In the genomic region with DNA sequence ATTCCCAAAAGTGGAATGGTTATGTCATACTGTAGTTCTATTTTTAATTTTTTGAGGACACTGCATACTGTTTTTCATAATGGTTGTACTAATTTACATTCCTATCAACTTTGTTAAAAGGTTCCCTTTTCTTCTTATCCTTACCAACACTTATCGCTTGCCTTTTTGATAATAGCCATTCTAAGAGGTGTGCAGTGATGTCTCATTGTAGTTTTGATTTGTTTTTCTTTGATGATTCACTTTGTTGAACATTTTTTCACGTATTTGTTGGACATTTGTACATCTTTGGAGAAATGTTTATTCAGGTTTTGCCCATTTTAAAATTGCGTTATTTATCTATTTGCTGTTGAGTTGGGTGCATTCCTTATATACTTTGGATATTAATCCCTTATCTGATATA, we compare ENCODE assay signal across 19 cellular contexts.
DNase-seq lines count a peak whose midpoint lies in the region; ATAC-seq, FAIRE-seq and TF ChIP-seq lines count a peak whose summit lies in the region.
"Had no signal": no experiment of that assay in that cellular context is flagged by ENCODE, and none has a peak within 500 bp of the region (broad histone marks: within the 10 kb centered on the region; RNA-seq: fewer than 3 reads in every experiment).

No MANE protein-coding gene starts in this region.

- H3K27ac Mint-ChIP-seq in activated naive CD4-positive, alpha-beta T cell treated with anti-CD3 and anti-CD28 coated beads for 36 hours, result no peak overlapping the region
- H3K27ac Mint-ChIP-seq: CD14-positive monocyte had no signal

- intact Hi-C loops in K562 (cut with micrococcal nuclease), result no loop called here
- intact Hi-C loops in ovary (cut with DNase I), result no loop called here
- intact Hi-C loops in activated naive CD4-positive, alpha-beta T cell treated with anti-CD3 and anti-CD28 coated beads for 36 hours (cut with micrococcal nuclease), result no loop called here

- H3K36me3 Mint-ChIP-seq in activated naive CD4-positive, alpha-beta T cell treated with anti-CD3 and anti-CD28 coated beads for 36 hours (ENCODE audit: low read depth), result no peaks in the 10 kb centered on the region
- H3K36me3 Mint-ChIP-seq: CD14-positive monocyte had no signal

- H3K4me1 ChIP-seq in K562 (replicated peaks in 1 of 2; ENCODE audit: control insufficient read depth in 2 of 2, insufficient read depth in 2 of 2, low read length in 2 of 2) (no peaks in the 10 kb centered on the region), ovary (ENCODE audit: insufficient read depth) (no peaks in the 10 kb centered on the region)
- H3K4me1 ChIP-seq: A549 had no signal

- no TSS peak for BruUV-seq in K562 (replicated peaks; lab: Mats Ljungman, UMichigan)

- H3K4me3 Mint-ChIP-seq in activated naive CD4-positive, alpha-beta T cell treated with anti-CD3 and anti-CD28 coated beads for 36 hours, result no peak overlapping the region
- H3K4me3 Mint-ChIP-seq: CD14-positive monocyte had no signal

- POLR2A ChIA-PET in K562 (lab: Yijun Ruan, JAX), result no interaction called here

- WGBS in K562 (ENCODE audit: insufficient coverage, low coverage, missing lambda C conversion rate), result 2% methylated on average over 3 of the region's 3 CpGs
- whole genome bisulfite sequencing in ovary, 3 donors, result 72 to 78% (median 72%) methylated on average over 3 of the region's 3 CpGs

- H3K4me3 ChIP-seq in K562 (no peak overlapping the region), fibroblast of villous mesenchyme (ENCODE audit: low read depth, low read length) (no peak overlapping the region), ovary (no peak overlapping the region)
- H3K4me3 ChIP-seq: A549 had no signal

- DNase-seq in A172 (ENCODE audit: low spot score) (peak; percentile 38), NCI-H226 (peak; percentile 80), K562 (ENCODE audit: extremely low read depth in 1 of 4, low spot score in 3 of 4) (peak in 2 of 4 experiments; percentile 0 to 2), fibroblast of villous mesenchyme (ENCODE audit: low read depth) (peak; percentile 17), ovary (no peak)
- no peak for DNase-seq in activated naive CD4-positive, alpha-beta T cell treated with anti-CD3 and anti-CD28 coated beads for 36 hours
- DNase-seq: Calu3, DND-41, GF-D8, Kasumi-1, NCI-H1417, NCI-H1930, NCI-H2171 treated with DMSO at 0.1 percent for 48 hours, NCI-H510A had no signal

- no peaks in the 10 kb centered on the region for H4K20me1 ChIP-seq in K562 (replicated peaks; ENCODE audit: control insufficient read depth, insufficient read depth, low read length)

- no peaks in the 10 kb centered on the region for H3K4me1 Mint-ChIP-seq in activated naive CD4-positive, alpha-beta T cell treated with anti-CD3 and anti-CD28 coated beads for 36 hours (ENCODE audit: low read depth)
- H3K4me1 Mint-ChIP-seq: CD14-positive monocyte had no signal

- TF ChIP-seq EP300 in K562 (IDR thresholded peaks at IDR 0.05; ENCODE audit: low read length), result no peak
- no peak for TF ChIP-seq EP300 in ovary (IDR thresholded peaks at IDR 0.05)

- no peaks in the 10 kb centered on the region for H3K27me3 ChIP-seq in K562 (ENCODE audit: control insufficient read depth in 2 of 2, insufficient read depth in 2 of 2, low read length in 2 of 2)
- no peaks in the 10 kb centered on the region for H3K27me3 ChIP-seq in ovary

- no peaks in the 10 kb centered on the region for H3K27me3 Mint-ChIP-seq in activated naive CD4-positive, alpha-beta T cell treated with anti-CD3 and anti-CD28 coated beads for 36 hours (ENCODE audit: low read depth)

- no peak for TF ChIP-seq CTCF in K562 (IDR thresholded peaks at IDR 0.05 in 2 of 3, conservative IDR thresholded peaks at IDR 0.05 in 1 of 3; ENCODE audit: insufficient read depth in 2 of 3, low read depth in 1 of 3, low read length in 3 of 3)
- TF ChIP-seq CTCF in fibroblast of villous mesenchyme (IDR thresholded peaks at IDR 0.05; ENCODE audit: insufficient read depth, low read depth, low read length), result no peak
- TF ChIP-seq CTCF in ovary (IDR thresholded peaks at IDR 0.05), result no peak

- no peak overlapping the region for H2AFZ ChIP-seq in K562 (ENCODE audit: low read depth, low read length)

- H3K9me3 ChIP-seq in K562 (replicated peaks; ENCODE audit: control insufficient read depth, insufficient read depth, low read depth, low read length), result peaks cover under 1% of the 10 kb centered on the region
- no peaks in the 10 kb centered on the region for H3K9me3 ChIP-seq in ovary
- H3K9me3 ChIP-seq: A549 had no signal

- no peak overlapping the region for H3K4me2 ChIP-seq in K562 (ENCODE audit: insufficient read depth, low read length)
- H3K4me2 ChIP-seq: A549 had no signal

- no peak for TF ChIP-seq RAD21 in K562 (CRISPR knock-in tag; conservative IDR thresholded peaks at IDR 0.05 in 1 of 2, IDR thresholded peaks at IDR 0.05 in 1 of 2)

- CTCF ChIA-PET in K562 (lab: Yijun Ruan, JAX; ENCODE audit: low intra/inter-chr PET ratio), result no interaction called here
- CTCF ChIA-PET in activated naive CD4-positive, alpha-beta T cell treated with anti-CD3 and anti-CD28 coated beads for 36 hours (lab: Charles Lee), result no interaction called here

- ATAC-seq in K562 (no peak), GM21515 (IDR thresholded peaks at IDR 0.05; ENCODE audit: unreplicated experiment) (no peak), GM21737 (IDR thresholded peaks at IDR 0.05; ENCODE audit: unreplicated experiment) (no peak)
- ATAC-seq: A549 had no signal

- TF ChIP-seq POLR2A in K562 (conservative IDR thresholded peaks at IDR 0.05) (no peak), ovary (IDR thresholded peaks at IDR 0.05) (no peak)

- H3K36me3 ChIP-seq in K562 (ENCODE audit: control insufficient read depth, insufficient read depth, low read length) (no peaks in the 10 kb centered on the region), ovary (no peaks in the 10 kb centered on the region)

- peaks cover 7% of the 10 kb centered on the region for H3K9me3 Mint-ChIP-seq in activated naive CD4-positive, alpha-beta T cell treated with anti-CD3 and anti-CD28 coated beads for 36 hours

- no peaks in the 10 kb centered on the region for H3K9me1 ChIP-seq in K562 (ENCODE audit: control insufficient read depth, insufficient read depth, low read length)

- in situ Hi-C loops in K562 (cut with MboI), result no loop called here

- H3K27ac ChIP-seq in K562 (ENCODE audit: extremely low read depth, low read depth, low read length) (no peak overlapping the region), ovary (no peak overlapping the region)
- H3K27ac ChIP-seq: A549 had no signal

- H3K79me2 ChIP-seq in K562 (ENCODE audit: control insufficient read depth, insufficient read depth, low read length), result no peaks in the 10 kb centered on the region

- FAIRE-seq in K562 (lab: Jason Lieb, UNC), result no peak
- FAIRE-seq: A549, H54 had no signal

- H3K9ac ChIP-seq in K562 (ENCODE audit: insufficient read depth in 1 of 2, low read depth in 2 of 2, low read length in 2 of 2), result no peak overlapping the region

TF ChIP-seq in K562, 482 proteins besides CTCF, POLR2A, EP300 and RAD21 (continues in another document):
- TF ChIP-seq ZC3H8 (IDR thresholded peaks at IDR 0.05) (no peak), ZZZ3 (IDR thresholded peaks at IDR 0.05) (no peak), PTRF (tag; IDR thresholded peaks at IDR 0.05) (no peak), ZNF518B (CRISPR knock-in tag; IDR thresholded peaks at IDR 0.05) (no peak), FIP1L1 (IDR thresholded peaks at IDR 0.05; ENCODE audit: low read depth, low read length, poor library complexity, severe bottlenecking) (no peak), GATA2 (CRISPR knock-in tag; IDR thresholded peaks at IDR 0.05) (no peak), JUND (IDR thresholded peaks at IDR 0.05; ENCODE audit: borderline replicate concordance, low read depth, low read length) (no peak), JUND (tag; IDR thresholded peaks at IDR 0.05; ENCODE audit: borderline replicate concordance, low read depth, low read length) (no peak), SMAD2 (IDR thresholded peaks at IDR 0.05; ENCODE audit: low read depth, low read length) (no peak), ZNF699 (CRISPR knock-in tag; IDR thresholded peaks at IDR 0.05; ENCODE audit: insufficient replicate concordance) (peak; percentile 65), CHD4 (IDR thresholded peaks at IDR 0.05; ENCODE audit: insufficient read depth, insufficient replicate concordance, low read depth, low read length, poor library complexity, severe bottlenecking) (no peak), CBX1 (IDR thresholded peaks at IDR 0.05; ENCODE audit: low read depth) (no peak), FOXJ3 (CRISPR knock-in tag; IDR thresholded peaks at IDR 0.05) (no peak), PHF20 (IDR thresholded peaks at IDR 0.05; ENCODE audit: partially characterized antibody) (peak; percentile 17), MIER1 (IDR thresholded peaks at IDR 0.05; ENCODE audit: low read depth) (no peak), NR1H2 (CRISPR knock-in tag; IDR thresholded peaks at IDR 0.05) (no peak)

Comparison
In these comparisons a context has a peak if more than half of its experiments do, and no peak if none do; other contexts are left out.
1. DNase-seq: peak in A172 (single experiment), NCI-H226 (single experiment) and fibroblast of villous mesenchyme (single experiment); none in ovary (0 of 5) and activated naive CD4-positive, alpha-beta T cell treated with anti-CD3 and anti-CD28 coated beads for 36 hours (single experiment).